Comparison of ENCODE assay signal across 15 cellular contexts in the genomic region with DNA sequence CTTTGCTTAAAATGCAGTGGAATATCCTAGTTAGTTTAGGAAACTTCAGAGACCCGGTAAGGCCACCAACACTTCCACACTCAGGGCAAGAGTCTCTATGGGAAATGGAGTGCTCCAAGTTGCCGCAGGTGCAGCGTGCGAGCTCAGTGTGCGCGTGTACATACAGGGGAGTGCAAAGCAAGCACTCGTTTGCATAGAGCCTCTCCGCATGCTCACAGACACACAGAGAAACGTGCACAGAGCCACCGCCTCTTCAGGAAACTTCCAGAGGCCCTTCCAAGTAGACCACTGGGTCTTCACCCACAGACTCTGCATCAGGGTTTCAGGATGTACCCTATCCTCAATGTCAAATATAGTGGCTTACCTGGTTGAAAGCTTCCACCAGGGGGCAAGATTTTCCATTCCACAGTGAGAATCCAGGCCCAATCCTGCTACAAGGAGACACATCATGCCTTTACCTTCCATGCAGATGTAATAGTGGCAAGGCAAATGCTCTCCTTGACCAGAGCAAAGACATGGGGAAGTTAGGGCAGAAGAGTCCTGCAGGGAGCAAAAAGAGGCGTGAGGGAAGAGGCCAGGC.
DNase-seq lines count a peak whose midpoint lies in the region; ATAC-seq and TF ChIP-seq lines count a peak whose summit lies in the region.
"Had no signal": no experiment of that assay in that cellular context is flagged by ENCODE, and none has a peak within 500 bp of the region (broad histone marks: within the 10 kb centered on the region; RNA-seq: fewer than 3 reads in every experiment).

No MANE protein-coding gene starts in this region.

- peak; percentile 68 for TF ChIP-seq CTCF in H9 (conservative IDR thresholded peaks at IDR 0.05)

- H2BK20ac ChIP-seq in H9 (ENCODE audit: low read depth, low read length, poor library complexity, severe bottlenecking), result no peak overlapping the region

- no peaks in the 10 kb centered on the region for H3K36me3 Mint-ChIP-seq in H9 (ENCODE audit: insufficient read depth in 1 of 3, low read depth in 3 of 3)

- no CpG with 5 or more reads among the region's 11 CpGs for WGBS in H9 (ENCODE audit: extremely low coverage, insufficient read length, low lambda C conversion rate)
- no CpG with 5 or more reads among the region's 11 CpGs for WGBS in mesendoderm (ENCODE audit: extremely low coverage, insufficient coverage, low lambda C conversion rate)

- no peak overlapping the region for H3K4me3 Mint-ChIP-seq in H9
- H3K4me3 Mint-ChIP-seq: T-helper 1 cell treated with Interleukin-12 subunit alpha and Interleukin-12 subunit beta and Interleukin-4 antibody, amounts not matched to agents 30 μg/mL and 1 μg/mL, for 36 hours had no signal

- H4K91ac ChIP-seq in H9 (ENCODE audit: insufficient read length, low read depth, low read length), result no peak overlapping the region

- no peak overlapping the region for H3K4me3 ChIP-seq in mesendoderm (ENCODE audit: low read length)
- H3K4me3 ChIP-seq: dorsolateral prefrontal cortex, prostate gland had no signal

- no peak overlapping the region for H4K5ac ChIP-seq in H9 (ENCODE audit: insufficient read length, low read depth, low read length)
- H4K5ac ChIP-seq in mesendoderm (ENCODE audit: low read length), result no peak overlapping the region

- H2BK120ac ChIP-seq in H9 (ENCODE audit: low read depth, low read length, poor library complexity, severe bottlenecking) (no peak overlapping the region), mesendoderm (ENCODE audit: low read depth, low read length) (no peak overlapping the region)

- H3K14ac ChIP-seq in H9 (ENCODE audit: insufficient read depth, low read length), result no peak overlapping the region

- peak; percentile 49 for DNase-seq in DMS 273 (lab: John Stamatoyannopoulos, UW; ENCODE audit: unreplicated experiment)
- no peak for DNase-seq in DMS 273 treated with DMSO at 0.1 percent for 48 hours (lab: John Stamatoyannopoulos, UW)
- DNase-seq in H9, result no peak
- DNase-seq in SHP77 treated with DMSO at 0.1 percent for 48 hours (lab: John Stamatoyannopoulos, UW), result peak; percentile 18
- peak; percentile 51 for DNase-seq in mesendoderm
- DNase-seq in NCI-H1092 (lab: John Stamatoyannopoulos, UW), result no peak
- DNase-seq: 8988T; activated CD8-positive, alpha-beta memory T cell treated with anti-CD3 and anti-CD28 coated beads for 24 hours; IMR-90; mammary epithelial cell had no signal

- no peaks in the 10 kb centered on the region for H3K36me3 ChIP-seq in mesendoderm (ENCODE audit: control insufficient read depth, insufficient read depth, low read length)
- H3K36me3 ChIP-seq: prostate gland had no signal

- no peak overlapping the region for H3K4ac ChIP-seq in H9 (ENCODE audit: low read depth, low read length)
- no peak overlapping the region for H3K4ac ChIP-seq in mesendoderm (ENCODE audit: low read depth, low read length)

- H3K27ac Mint-ChIP-seq in H9, result no peak overlapping the region
- H3K27ac Mint-ChIP-seq: T-helper 1 cell treated with Interleukin-12 subunit alpha and Interleukin-12 subunit beta and Interleukin-4 antibody, amounts not matched to agents 30 μg/mL and 1 μg/mL, for 36 hours had no signal

- H3K27me3 ChIP-seq in H9 (ENCODE audit: insufficient read depth, low read length) (no peaks in the 10 kb centered on the region), mesendoderm (ENCODE audit: insufficient read depth, low read length, poor library complexity) (no peaks in the 10 kb centered on the region)

- H3K4me2 ChIP-seq in H9 (ENCODE audit: insufficient read depth, insufficient read length, low read length), result no peak overlapping the region
- no peak overlapping the region for H3K4me2 ChIP-seq in mesendoderm (ENCODE audit: low read length)

- H3K23ac ChIP-seq in H9 (ENCODE audit: insufficient read length, low read depth, low read length), result no peak overlapping the region
- H3K23ac ChIP-seq in mesendoderm (ENCODE audit: low read length), result no peak overlapping the region

- H3K18ac ChIP-seq in H9 (ENCODE audit: insufficient read length, low read depth, low read length) (no peak overlapping the region), mesendoderm (ENCODE audit: low read length) (no peak overlapping the region)

- H3T11ph ChIP-seq in H9 (ENCODE audit: low read length), result no peak overlapping the region

- H4K20me1 ChIP-seq in H9 (ENCODE audit: control insufficient read depth, insufficient read depth, insufficient read length), result no peaks in the 10 kb centered on the region

- H3K4me1 Mint-ChIP-seq in H9, result peaks cover 8 to 10% of the 10 kb centered on the region in 2 experiments

- no peaks in the 10 kb centered on the region for H3K9me3 ChIP-seq in H9 (ENCODE audit: control insufficient read depth, low read depth, low read length)
- H3K9me3 ChIP-seq: prostate gland had no signal

- H3K79me1 ChIP-seq in H9 (ENCODE audit: insufficient read depth, low read depth, low read length, poor library complexity, severe bottlenecking) (no peaks in the 10 kb centered on the region), mesendoderm (ENCODE audit: low read length) (no peaks in the 10 kb centered on the region)

- H3K4me1 ChIP-seq in H9 (ENCODE audit: insufficient read depth, low read length), result no peaks in the 10 kb centered on the region; the same call in 1 of the 2 replicates
- H3K4me1 ChIP-seq in mesendoderm (ENCODE audit: control insufficient read depth, low read depth, low read length), result peaks cover 1% of the 10 kb centered on the region
- H3K4me1 ChIP-seq: prostate gland had no signal

- no peak overlapping the region for H3K27ac ChIP-seq in H9 (ENCODE audit: insufficient read length, low read depth, low read length)
- H3K27ac ChIP-seq in mesendoderm (ENCODE audit: low read depth, low read length), result no peak overlapping the region
- H3K27ac ChIP-seq: prostate gland had no signal

- H2BK12ac ChIP-seq in H9 (ENCODE audit: insufficient read length, low read depth, low read length), result no peak overlapping the region

- H3K23me2 ChIP-seq in H9 (ENCODE audit: insufficient read length, low read depth, low read length, poor library complexity, severe bottlenecking), result no peaks in the 10 kb centered on the region

- H2BK15ac ChIP-seq in H9 (ENCODE audit: low read depth, low read length), result no peak overlapping the region
- H2BK15ac ChIP-seq in mesendoderm (replicated peaks; ENCODE audit: low read depth), result no peak overlapping the region

- H2AK5ac ChIP-seq in H9 (ENCODE audit: insufficient read length, low read length), result no peak overlapping the region
- H2AK5ac ChIP-seq in mesendoderm (ENCODE audit: low read length), result no peak overlapping the region

- H3K9me3 Mint-ChIP-seq in H9, result no peaks in the 10 kb centered on the region; a peak in 1 of 5 replicates
- H3K9me3 Mint-ChIP-seq: T-helper 1 cell treated with Interleukin-12 subunit alpha and Interleukin-12 subunit beta and Interleukin-4 antibody, amounts not matched to agents 30 μg/mL and 1 μg/mL, for 36 hours had no signal

- no peak overlapping the region for H3K56ac ChIP-seq in H9 (ENCODE audit: insufficient read length, low read depth, low read length)
- no peak overlapping the region for H3K56ac ChIP-seq in mesendoderm (ENCODE audit: low read length)

- no peak overlapping the region for H3K9ac ChIP-seq in H9 (ENCODE audit: extremely low read depth, insufficient read length, low read length)
- H3K9ac ChIP-seq in mesendoderm (ENCODE audit: low read length), result no peak overlapping the region

- ATAC-seq in GM19395 (IDR thresholded peaks at IDR 0.05; ENCODE audit: unreplicated experiment), result no peak
- no peak for ATAC-seq in HG02852 (IDR thresholded peaks at IDR 0.05; ENCODE audit: unreplicated experiment)

- no peaks in the 10 kb centered on the region for H3K79me2 ChIP-seq in H9 (ENCODE audit: insufficient read depth, low read length)
- no peaks in the 10 kb centered on the region for H3K79me2 ChIP-seq in mesendoderm (ENCODE audit: control insufficient read depth, insufficient read depth, low read length)

- H2BK5ac ChIP-seq in H9 (ENCODE audit: insufficient read length, low read length), result no peak overlapping the region
- H2BK5ac ChIP-seq in mesendoderm (ENCODE audit: low read length), result no peak overlapping the region

- H2AFZ ChIP-seq in H9 (ENCODE audit: low read length), result no peak overlapping the region

- H3K27me3 Mint-ChIP-seq in H9 (ENCODE audit: low read depth), result no peaks in the 10 kb centered on the region; the same call in 1 of the 2 replicates

- no peak overlapping the region for H4K8ac ChIP-seq in H9 (replicated peaks; ENCODE audit: insufficient read length, low read depth, low read length)
- H4K8ac ChIP-seq in mesendoderm (ENCODE audit: low read depth, low read length), result no peak overlapping the region

Comparison
In these comparisons a context has a peak if more than half of its experiments do, and no peak if none do; other contexts are left out.
1. DNase-seq: peak in DMS 273 (single experiment), SHP77 treated with DMSO at 0.1 percent for 48 hours (single experiment) and mesendoderm (single experiment); none in DMS 273 treated with DMSO at 0.1 percent for 48 hours (single experiment), H9 (single experiment) and NCI-H1092 (single experiment).